Comparison of ENCODE assay signal across 17 cellular contexts in the genomic region with DNA sequence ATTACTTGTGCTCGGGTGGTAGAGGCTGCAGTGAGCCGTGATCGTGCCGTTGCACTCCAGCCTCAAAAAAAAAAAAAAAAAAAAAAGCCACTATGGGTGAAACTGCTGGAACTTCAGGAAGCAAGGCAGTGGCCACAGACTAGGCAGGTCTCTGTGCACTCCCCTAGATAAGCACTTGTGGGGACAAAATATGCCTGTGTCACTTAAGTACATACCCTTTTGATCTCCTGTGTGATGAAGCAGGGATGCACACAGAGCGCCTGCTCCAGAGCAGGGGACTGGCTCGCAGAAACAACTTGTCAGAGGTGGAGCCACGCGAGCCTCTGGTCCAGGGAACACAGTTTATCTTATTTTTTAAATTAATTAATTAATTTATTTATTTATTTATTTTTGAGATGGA.
"Had no signal": no experiment of that assay in that cellular context is flagged by ENCODE, and none has a peak within 500 bp of the region (broad histone marks: within the 10 kb centered on the region; RNA-seq: fewer than 3 reads in every experiment).

No MANE protein-coding gene starts in this region.

- H3K4me2 ChIP-seq: hepatocyte had no signal

- H3K79me2 ChIP-seq: hepatocyte, parathyroid adenoma had no signal

- H3K4me3 ChIP-seq: hepatocyte, tibial nerve, uterus had no signal

- H3K9me3 ChIP-seq: neutrophil, uterus had no signal

- DNase-seq: activated B cell treated with CpG ODN at 0.5 μM for 24 hours; activated CD4-positive, alpha-beta T cell treated with anti-CD3 and anti-CD28 coated beads, Interleukin-2, amount 10 ng/mL, durations not matched to agents 24 days and 14 days; activated CD8-positive, alpha-beta memory T cell treated with anti-CD3 and anti-CD28 coated beads, Interleukin-2, amount 50 U/mL, for 48 hours; activated gamma-delta T cell; activated T-cell treated with anti-CD3 and anti-CD28 coated beads, Interleukin-2, amount 50 U/mL, for 72 hours; amniotic stem cell; left ventricle myocardium superior; naive thymus-derived CD8-positive, alpha-beta T cell; stimulated activated CD4-positive, alpha-beta T cell treated with anti-CD3 and anti-CD28 coated beads, Interleukin-15, amount 100 ng/mL, for 24 hours; stimulated activated CD4-positive, alpha-beta T cell treated with anti-CD3 and anti-CD28 coated beads, Interleukin-4, amount 100 ng/mL, for 1 hour; stimulated activated naive CD4-positive, alpha-beta T cell; T-helper 9 cell; uterus had no signal

- H3K27me3 ChIP-seq: hepatocyte, neutrophil, tibial nerve, uterus had no signal

- H3K36me3 ChIP-seq: neutrophil, tibial nerve, uterus had no signal

- H3K27ac ChIP-seq: hepatocyte, neutrophil, parathyroid adenoma, tibial nerve, uterus had no signal

- ATAC-seq: activated T-cell treated with anti-CD3 and anti-CD28 coated beads, Interleukin-2, amount 50 U/mL, for 72 hours; left ventricle myocardium superior; naive thymus-derived CD8-positive, alpha-beta T cell had no signal

- H2AFZ ChIP-seq: hepatocyte, parathyroid adenoma had no signal

- H3K9ac ChIP-seq: parathyroid adenoma had no signal
